2 cellular contexts compared by ENCODE assay signal in the genomic region with DNA sequence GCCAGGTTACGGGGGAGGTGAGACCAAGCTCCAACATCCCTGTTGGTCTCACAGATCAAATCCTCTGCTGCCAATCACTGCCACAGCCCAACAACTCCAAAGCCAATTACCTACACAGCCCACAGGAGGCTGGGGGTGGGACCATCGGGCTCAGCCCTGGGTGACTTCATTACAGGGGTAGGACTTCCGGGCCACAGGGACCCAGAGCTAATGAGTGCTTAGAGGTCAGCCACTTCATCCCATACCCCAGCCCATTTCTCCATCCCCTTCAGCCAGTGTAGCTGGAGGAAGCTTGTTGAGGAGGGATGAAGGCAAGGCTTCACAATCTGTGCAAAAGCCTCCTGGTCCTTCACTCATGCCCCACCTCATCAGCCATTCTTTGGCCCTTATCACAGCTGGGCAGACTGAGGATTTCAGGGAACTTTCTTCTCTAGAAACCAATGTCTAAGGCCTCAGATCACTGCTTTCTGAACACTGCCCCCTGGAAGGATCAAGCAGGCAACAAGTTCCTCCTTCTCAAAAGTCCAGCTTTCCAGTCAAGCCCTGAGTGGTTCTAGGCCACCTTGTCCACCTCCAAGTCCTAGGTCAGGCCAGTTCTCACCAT.
TF ChIP-seq lines count a peak whose summit lies in the region.

No MANE protein-coding gene starts in this region.

TF ChIP-seq in K562, 482 proteins besides CTCF, POLR2A, EP300 and RAD21:
- TF ChIP-seq NR2C1 (IDR thresholded peaks at IDR 0.05) = peak; percentile 28; the same call in 1 of the 2 replicates
- TF ChIP-seq NR2C1 (tag; IDR thresholded peaks at IDR 0.05) = no peak
- 0 out of 2 replicates have a peak, but pooled peaks have one; percentile 13 for TF ChIP-seq CBFA2T2 (conservative IDR thresholded peaks at IDR 0.05)
- TF ChIP-seq HIVEP1 (CRISPR knock-in tag; IDR thresholded peaks at IDR 0.05) = no peak
- 0 out of 2 replicates have a peak, but pooled peaks have one; percentile 25 for TF ChIP-seq HDAC2 (IDR thresholded peaks at IDR 0.05)
- TF ChIP-seq ARID1B (IDR thresholded peaks at IDR 0.05) = peak; percentile 45; the same call in 1 of the 2 replicates
- TF ChIP-seq KDM1A (IDR thresholded peaks at IDR 0.05) = peak; percentile 42 to 68; a peak in 3 of 4 replicates
- no peak for TF ChIP-seq KHSRP (IDR thresholded peaks at IDR 0.05)
- peak; percentile 65; the same call in 1 of the 2 replicates for TF ChIP-seq SMARCC2 (IDR thresholded peaks at IDR 0.05; ENCODE audit: low read depth)
- no peak for TF ChIP-seq KLF13 (tag; IDR thresholded peaks at IDR 0.05; ENCODE audit: borderline replicate concordance, low read depth)
- no peak for TF ChIP-seq NR2C2 (CRISPR knock-in tag; IDR thresholded peaks at IDR 0.05)
- TF ChIP-seq NR2C2 (tag; IDR thresholded peaks at IDR 0.05) = peak; percentile 53
- peak; percentile 37; the same call in 1 of the 2 replicates for TF ChIP-seq TEAD4 (IDR thresholded peaks at IDR 0.05; ENCODE audit: low read length)
- TF ChIP-seq TEAD4 (CRISPR knock-in tag; IDR thresholded peaks at IDR 0.05; ENCODE audit: borderline replicate concordance) = no peak
- TF ChIP-seq CTBP1 (IDR thresholded peaks at IDR 0.05; ENCODE audit: borderline replicate concordance) = peak; percentile 28; the same call in 1 of the 2 replicates
- peak; percentile 51 for TF ChIP-seq CBFA2T3 (IDR thresholded peaks at IDR 0.05)
- TF ChIP-seq RCOR1 (IDR thresholded peaks at IDR 0.05; ENCODE audit: borderline replicate concordance in 1 of 2, low read depth in 2 of 2, low read length in 2 of 2) = peak; percentile 50 to 76; a peak in 1 of 4 replicates
- no peak for TF ChIP-seq MAFF (IDR thresholded peaks at IDR 0.05; ENCODE audit: low read length)
- TF ChIP-seq GTF2E2 (tag; IDR thresholded peaks at IDR 0.05) = no peak
- TF ChIP-seq TCF3 (CRISPR knock-in tag; IDR thresholded peaks at IDR 0.05) = peak; percentile 44; the same call in 1 of the 2 replicates
- TF ChIP-seq TAL1 (IDR thresholded peaks at IDR 0.05) = peak; percentile 41
- peak; percentile 72 for TF ChIP-seq SMARCA4 (IDR thresholded peaks at IDR 0.05)
- peak; percentile 64; the same call in 1 of the 2 replicates for TF ChIP-seq SMARCE1 (IDR thresholded peaks at IDR 0.05)
- TF ChIP-seq, protein P1, sequence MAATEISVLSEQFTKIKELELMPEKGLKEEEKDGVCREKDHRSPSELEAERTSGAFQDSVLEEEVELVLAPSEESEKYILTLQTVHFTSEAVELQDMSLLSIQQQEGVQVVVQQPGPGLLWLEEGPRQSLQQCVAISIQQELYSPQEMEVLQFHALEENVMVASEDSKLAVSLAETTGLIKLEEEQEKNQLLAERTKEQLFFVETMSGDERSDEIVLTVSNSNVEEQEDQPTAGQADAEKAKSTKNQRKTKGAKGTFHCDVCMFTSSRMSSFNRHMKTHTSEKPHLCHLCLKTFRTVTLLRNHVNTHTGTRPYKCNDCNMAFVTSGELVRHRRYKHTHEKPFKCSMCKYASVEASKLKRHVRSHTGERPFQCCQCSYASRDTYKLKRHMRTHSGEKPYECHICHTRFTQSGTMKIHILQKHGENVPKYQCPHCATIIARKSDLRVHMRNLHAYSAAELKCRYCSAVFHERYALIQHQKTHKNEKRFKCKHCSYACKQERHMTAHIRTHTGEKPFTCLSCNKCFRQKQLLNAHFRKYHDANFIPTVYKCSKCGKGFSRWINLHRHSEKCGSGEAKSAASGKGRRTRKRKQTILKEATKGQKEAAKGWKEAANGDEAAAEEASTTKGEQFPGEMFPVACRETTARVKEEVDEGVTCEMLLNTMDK (IDR thresholded peaks at IDR 0.05; ENCODE audit: borderline replicate concordance, insufficient read depth, low read depth, low read length, poor library complexity, severe bottlenecking) = peak; percentile 94

TF ChIP-seq in GM12891, 5 proteins besides CTCF, POLR2A, EP300 and RAD21:
- TF ChIP-seq POLR2AphosphoS5 (IDR thresholded peaks at IDR 0.05; ENCODE audit: low read depth, low read length) = no peak
- TF ChIP-seq PAX5 (IDR thresholded peaks at IDR 0.05; ENCODE audit: insufficient read depth, low read length, severe bottlenecking) = no peak
- TF ChIP-seq SPI1 (IDR thresholded peaks at IDR 0.05; ENCODE audit: low read depth, low read length) = no peak
- TF ChIP-seq POU2F2 (IDR thresholded peaks at IDR 0.05; ENCODE audit: low read depth, low read length) = no peak
- TF ChIP-seq TAF1 (IDR thresholded peaks at IDR 0.05; ENCODE audit: low read depth, low read length) = no peak
